ENCODE assay signal across 8 cellular contexts in genomic region chr19:46785054-46785979, GRCh38. TPM values are rescaled to one million over a fixed set of nuclear protein-coding genes. Genes with fewer than 3 reads are reported as not detected.
DNase-seq lines count a peak whose midpoint lies in the region; ATAC-seq and TF ChIP-seq lines count a peak whose summit lies in the region.

No MANE protein-coding gene starts in this region.

- H3K4me3 Mint-ChIP-seq in naive thymus-derived CD4-positive, alpha-beta T cell = peak overlapping the region; percentile 45 to 91 (median 87)

- H3K27ac Mint-ChIP-seq in naive thymus-derived CD4-positive, alpha-beta T cell = peak overlapping the region; percentile 50 to 91 (median 72)

- H3K27ac ChIP-seq in C4-2B (peak overlapping the region; percentile 99), KOPT-K1 (ENCODE audit: low read depth, low read length, poor library complexity, severe bottlenecking) (peak overlapping the region; percentile 93)
- H3K27ac ChIP-seq in naive thymus-derived CD4-positive, alpha-beta T cell (ENCODE audit: low read depth, low read length) = peak overlapping the region; percentile 62

- CTCF ChIA-PET in naive thymus-derived CD4-positive, alpha-beta T cell (lab: Charles Lee) = interaction anchor here (0.6 to 2.1 kb wide), 5 partner anchors 19 to 492 kb away, joined by 3 to 7 read pairs (median 4); no protein-coding TSS in a partner anchor

- TF ChIP-seq CTCF in C4-2B (conservative IDR thresholded peaks at IDR 0.05) (no peak), cardiac fibroblast (IDR thresholded peaks at IDR 0.05; ENCODE audit: low read depth, low read length) (no peak)

- no peaks in the 10 kb centered on the region for H3K9me3 Mint-ChIP-seq in naive thymus-derived CD4-positive, alpha-beta T cell

- H3K4me1 ChIP-seq in naive thymus-derived CD4-positive, alpha-beta T cell (ENCODE audit: control insufficient read depth in 2 of 2, insufficient read depth in 2 of 2, low read length in 2 of 2) = peaks cover 18 to 35% of the 10 kb centered on the region in 2 donors

- no peaks in the 10 kb centered on the region for H3K27me3 Mint-ChIP-seq in naive thymus-derived CD4-positive, alpha-beta T cell

- no peaks in the 10 kb centered on the region for H3K27me3 ChIP-seq in naive thymus-derived CD4-positive, alpha-beta T cell (ENCODE audit: control insufficient read depth in 2 of 2, insufficient read depth in 2 of 2, low read length in 2 of 2)

- peaks cover 19 to 62% (median 51%) of the 10 kb centered on the region in 7 donors for H3K4me1 Mint-ChIP-seq in naive thymus-derived CD4-positive, alpha-beta T cell

- POLR2A ChIA-PET in naive thymus-derived CD4-positive, alpha-beta T cell (lab: Charles Lee) = interaction anchor here (0.9 to 1.1 kb wide), 2 partner anchors 15 to 26 kb away, joined by 3 to 4 read pairs; no protein-coding TSS in a partner anchor

- DNase-seq in cardiac fibroblast (ENCODE audit: low read depth in 2 of 2) (peak; percentile 24 to 26), NCI-H226 (no peak), NCI-H128 (lab: John Stamatoyannopoulos, UW; ENCODE audit: unreplicated experiment) (no peak)
- DNase-seq in naive thymus-derived CD4-positive, alpha-beta T cell = no peak

- peaks cover 0 to 42% (median 3%) of the 10 kb centered on the region in 5 donors for H3K36me3 Mint-ChIP-seq in naive thymus-derived CD4-positive, alpha-beta T cell

- intact Hi-C loops in naive thymus-derived CD4-positive, alpha-beta T cell (cut with micrococcal nuclease) = loop anchor here (5.0 to 10.0 kb wide), 3 partner anchors 38 to 489 kb away; partner anchors contain the start of genes FKRP (in 1 of the 2), INAFM1 (in 1 of the 2), STRN4 (in 1 of the 2) and ZC3H4 (in 1 of the 2)

- peaks cover 59% of the 10 kb centered on the region for H3K36me3 ChIP-seq in KOPT-K1 (ENCODE audit: insufficient read depth, low read length)
- H3K36me3 ChIP-seq in naive thymus-derived CD4-positive, alpha-beta T cell (ENCODE audit: control insufficient read depth in 2 of 3, insufficient read depth in 3 of 3, low read length in 3 of 3) = peaks cover 0 to 8% (median 5%) of the 10 kb centered on the region in 3 experiments

- peak overlapping the region; percentile 70 to 78 for H3K4me3 ChIP-seq in cardiac fibroblast (replicated peaks in 1 of 2; ENCODE audit: low read depth in 2 of 2, low read length in 2 of 2)
- H3K4me3 ChIP-seq in naive thymus-derived CD4-positive, alpha-beta T cell (ENCODE audit: low read length) = peak overlapping the region; percentile 77

- ATAC-seq in naive thymus-derived CD4-positive, alpha-beta T cell = no peak
- ATAC-seq in HG03342 (IDR thresholded peaks at IDR 0.05; ENCODE audit: unreplicated experiment) = no peak
- ATAC-seq in GM21526 (IDR thresholded peaks at IDR 0.05; ENCODE audit: low FRiP score, unreplicated experiment) = no peak

- no peaks in the 10 kb centered on the region for H3K9me3 ChIP-seq in KOPT-K1 (ENCODE audit: insufficient read depth, low read length, poor library complexity, severe bottlenecking)
- H3K9me3 ChIP-seq in naive thymus-derived CD4-positive, alpha-beta T cell (ENCODE audit: control insufficient read depth in 2 of 3, low read length in 3 of 3) = no peaks in the 10 kb centered on the region

RNA-seq across cellular contexts. Expression of gene SLC1A5, which starts 3.1 kb away (rescaled TPM):
- total RNA-seq in naive thymus-derived CD4-positive, alpha-beta T cell = 100 to 1,000 TPM in 1 of 5 experiments, 10 to 100 TPM in 1, 1 to 10 TPM in 3; 3.5 to 120 (median 5.3) TPM
- 1 to 10 TPM; 1.1 to 5.6 TPM for polyA plus RNA-seq in naive thymus-derived CD4-positive, alpha-beta T cell

RNA-seq across cellular contexts. Expression of gene STRN4, which starts 39.1 kb away (rescaled TPM):
- total RNA-seq in naive thymus-derived CD4-positive, alpha-beta T cell = 100 to 1,000 TPM in 2 of 5 experiments, 10 to 100 TPM in 3; 81.3 to 120 (median 90.4) TPM
- 10 to 100 TPM; 16.2 to 30.9 TPM for polyA plus RNA-seq in naive thymus-derived CD4-positive, alpha-beta T cell

RNA-seq across cellular contexts. Expression of gene FKRP, which starts 39.5 kb away (rescaled TPM):
- total RNA-seq in naive thymus-derived CD4-positive, alpha-beta T cell = 10 to 100 TPM; 17.5 to 29.8 (median 21.2) TPM
- polyA plus RNA-seq in naive thymus-derived CD4-positive, alpha-beta T cell = 1 to 10 TPM; 1.8 to 6.8 TPM

Comparison
In these comparisons a context has a peak if more than half of its experiments do, and no peak if none do; other contexts are left out.
1. DNase-seq: peak in cardiac fibroblast (2 of 2); none in naive thymus-derived CD4-positive, alpha-beta T cell (0 of 9), NCI-H226 (single experiment) and NCI-H128 (single experiment).
2. Peak in every context shown above with its lines, with median percentiles within 50 percentile points of each other: H3K27ac ChIP-seq.